8 cellular contexts compared by ENCODE assay signal in the genomic region with DNA sequence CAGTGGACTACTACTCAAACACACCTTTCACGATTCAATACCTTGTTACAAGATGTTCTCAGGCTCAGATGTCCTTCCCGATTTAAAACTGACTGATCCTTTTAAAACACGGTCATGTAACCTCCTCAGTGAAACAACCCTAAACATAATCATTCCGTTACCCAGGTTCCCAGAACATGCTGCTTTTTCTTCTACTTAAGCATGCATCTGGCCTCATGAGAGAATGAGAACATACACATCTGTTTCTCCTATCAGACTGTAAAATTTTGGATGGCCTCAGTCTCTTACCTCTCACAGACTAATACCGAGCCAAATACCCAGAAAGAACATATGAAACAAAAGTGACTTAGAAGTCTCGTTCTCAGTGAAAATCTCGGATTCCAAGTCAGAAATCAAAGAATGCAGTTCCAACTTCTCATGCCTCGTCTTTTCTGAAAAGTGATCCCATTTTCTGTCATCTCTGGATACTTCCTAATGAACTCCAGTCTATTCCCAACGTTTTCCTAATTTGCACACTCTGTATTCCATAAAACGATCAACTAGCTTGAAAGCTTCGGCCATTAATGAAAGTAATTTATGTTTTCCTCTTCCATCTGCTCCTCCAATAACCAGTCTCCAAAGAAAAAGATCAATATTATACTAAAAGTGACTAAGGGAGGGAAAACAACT. TPM values are rescaled to one million over a fixed set of nuclear protein-coding genes. Genes with fewer than 3 reads are reported as not detected.
DNase-seq lines count a peak whose midpoint lies in the region; ATAC-seq, FAIRE-seq and TF ChIP-seq lines count a peak whose summit lies in the region.

No MANE protein-coding gene starts in this region.

- DNase-seq in cardiac muscle cell (ENCODE audit: low read depth in 1 of 2, low spot score in 1 of 2): no peak
- DNase-seq in left cardiac atrium: no peak
- DNase-seq in GM12878 (ENCODE audit: low read depth, low spot score): no peak
- DNase-seq in medulla oblongata (ENCODE audit: extremely low spot score): peak; percentile 23
- no peak for DNase-seq in uterus
- DNase-seq in islet precursor cell: no peak
- DNase-seq in omental fat pad (ENCODE audit: low spot score): no peak
- DNase-seq in HuH-7.5 (ENCODE audit: low spot score): no peak

- POLR2A ChIA-PET in GM12878 (lab: Charles Lee): interaction anchor here (1.3 to 6.3 kb wide), 6 partner anchors 18 to 271 kb away, joined by 3 to 63 read pairs (median 16); a partner anchor contains a TSS

- TF ChIP-seq EP300 in GM12878 (IDR thresholded peaks at IDR 0.05; ENCODE audit: borderline replicate concordance in 1 of 2, control insufficient read depth in 1 of 2, low read depth in 2 of 2, low read length in 2 of 2): no peak

- peaks cover 17% of the 10 kb centered on the region for H3K4me1 ChIP-seq in cardiac muscle cell (ENCODE audit: low read depth)
- peaks cover 7% of the 10 kb centered on the region; the same call in 1 of the 2 replicates for H3K4me1 ChIP-seq in GM12878 (ENCODE audit: control insufficient read depth, insufficient read depth, low read length)
- H3K4me1 ChIP-seq in uterus: peaks cover 0 to 9% of the 10 kb centered on the region in 2 donors

- H3K27me3 ChIP-seq in cardiac muscle cell: no peaks in the 10 kb centered on the region
- H3K27me3 ChIP-seq in GM12878 (replicated peaks in 1 of 2; ENCODE audit: control insufficient read depth in 2 of 2, insufficient read depth in 2 of 2, low read length in 1 of 2): no peaks in the 10 kb centered on the region
- H3K27me3 ChIP-seq in uterus: no peaks in the 10 kb centered on the region

- no TSS peak for BruUV-seq in GM12878 (replicated peaks; lab: Mats Ljungman, UMichigan)

- peaks cover 4% of the 10 kb centered on the region for H4K20me1 ChIP-seq in GM12878 (ENCODE audit: control insufficient read depth, insufficient read depth)

- WGBS in GM12878 (ENCODE audit: insufficient coverage, insufficient replicate concordance, low lambda C conversion rate, missing lambda C conversion rate): under 1% methylated on average over 11 of the region's 11 CpGs

- TF ChIP-seq POLR2A in GM12878 (IDR thresholded peaks at IDR 0.05; ENCODE audit: low read depth, low read length) (no peak), uterus (IDR thresholded peaks at IDR 0.05) (no peak)

- H3K79me2 ChIP-seq in GM12878 (ENCODE audit: control insufficient read depth, insufficient read depth, low read length): peaks cover 71% of the 10 kb centered on the region

- H3K36me3 ChIP-seq in cardiac muscle cell (no peaks in the 10 kb centered on the region), GM12878 (ENCODE audit: control insufficient read depth in 2 of 2, insufficient read depth in 2 of 2, low read length in 1 of 2) (peaks cover 0 to 6% of the 10 kb centered on the region in 2 experiments; a peak in 2 of 4 replicates), uterus (no peaks in the 10 kb centered on the region)

- H2AFZ ChIP-seq in GM12878 (ENCODE audit: control insufficient read depth, low read depth, low read length): no peak overlapping the region

- TF ChIP-seq CTCF in cardiac muscle cell (IDR thresholded peaks at IDR 0.05; ENCODE audit: low read depth, low read length) (no peak), GM12878 (IDR thresholded peaks at IDR 0.05 in 2 of 3, conservative IDR thresholded peaks at IDR 0.05 in 1 of 3; ENCODE audit: control insufficient read depth in 2 of 3, extremely low read depth in 1 of 3, insufficient read depth in 1 of 3, low read depth in 3 of 3, low read length in 3 of 3) (no peak), uterus (IDR thresholded peaks at IDR 0.05) (no peak), omental fat pad (IDR thresholded peaks at IDR 0.05) (no peak)

- H3K4me3 ChIP-seq in cardiac muscle cell: peak overlapping the region; percentile 97
- peak overlapping the region; percentile 92 for H3K4me3 ChIP-seq in GM12878
- H3K4me3 ChIP-seq in uterus: peak overlapping the region; percentile 73 to 95

- in situ Hi-C loops in GM12878 (cut with MboI): no loop called here

- H3K9me3 ChIP-seq in cardiac muscle cell (ENCODE audit: low read depth) (no peaks in the 10 kb centered on the region), GM12878 (replicated peaks; ENCODE audit: control insufficient read depth, insufficient read depth, low read length) (no peaks in the 10 kb centered on the region), uterus (no peaks in the 10 kb centered on the region)

- no peak for TF ChIP-seq RAD21 in GM12878 (IDR thresholded peaks at IDR 0.05; ENCODE audit: insufficient read depth, low read depth, low read length)

- peak overlapping the region; percentile 85 for H3K4me2 ChIP-seq in GM12878 (ENCODE audit: control insufficient read depth, insufficient read depth)

- ATAC-seq in left cardiac atrium (no peak), GM12878 (peak; percentile 2; the same call in 1 of the 3 replicates), omental fat pad (ENCODE audit: low FRiP score) (no peak)

- RAD21 ChIA-PET in GM12878 (lab: Charles Lee; ENCODE audit: unreplicated experiment): interaction anchor here (0.8 to 5.7 kb wide), 3 partner anchors 19 to 108 kb away, joined by 3 to 38 read pairs (median 3); a partner anchor contains a TSS

- intact Hi-C loops in left cardiac atrium (cut with DNase I): loop anchor here in 1 of 2 donors (2.0 kb wide), 1 partner anchor 19 kb away; a partner anchor contains a TSS
- intact Hi-C loops in GM12878 (cut with micrococcal nuclease; ENCODE audit: unreplicated experiment): loop anchor here (2.0 kb wide), 1 partner anchor 271 kb away; a partner anchor contains a TSS
- intact Hi-C loops in uterus (cut with DNase I; ENCODE audit: low total_unique reads): loop anchor here (10.0 kb wide), 1 partner anchor 61 kb away; a partner anchor contains a TSS

- H3K9ac ChIP-seq in GM12878 (ENCODE audit: control insufficient read depth, insufficient read depth, low read length): peak overlapping the region; percentile 100

- CTCF ChIA-PET in GM12878 (lab: Yijun Ruan, JAX): interaction anchor here (1.0 to 3.0 kb wide), 3 partner anchors 19 to 273 kb away, joined by 3 to 9 read pairs (median 4); a partner anchor contains a TSS

- peak overlapping the region; percentile 97 for H3K27ac ChIP-seq in cardiac muscle cell
- peak overlapping the region; percentile 99 for H3K27ac ChIP-seq in GM12878 (ENCODE audit: control insufficient read depth, insufficient read depth)
- H3K27ac ChIP-seq in uterus: peak overlapping the region; percentile 96 to 97

- FAIRE-seq in GM12878 (lab: Jason Lieb, UNC): no peak

- SMC1A ChIA-PET in GM12878 (lab: Charles Lee; ENCODE audit: uncharacterized antibody, unreplicated experiment): interaction anchor here (1.0 to 4.6 kb wide), 12 partner anchors 10 to 273 kb away, joined by 3 to 32 read pairs (median 4); a partner anchor contains a TSS

TF ChIP-seq in GM12878, 131 proteins besides CTCF, POLR2A, EP300 and RAD21:
- TF ChIP-seq MXI1 (IDR thresholded peaks at IDR 0.05; ENCODE audit: low read depth, low read length) (0 out of 2 replicates have a peak, but pooled peaks have one; percentile 50), SIN3A (IDR thresholded peaks at IDR 0.05; ENCODE audit: low read depth, low read length) (no peak)

RNA-seq across cellular contexts. Expression of a gene that starts 0.9 kb away (rescaled TPM):
- total RNA-seq in cardiac muscle cell (239 and 463 TPM in 2 replicates), left cardiac atrium (100 to 1,000 TPM; 136 to 157 TPM), GM12878 (2014; rRNA removed) (236 and 277 TPM in 2 replicates), GM12878 (2014; rRNA removed; fragmentation: Illumina TruSeq; extraction: Trizol) (241 and 248 TPM in 2 replicates), GM12878 (2021) (262 and 263 TPM in 2 replicates), uterus (1,000 to 10,000 TPM in 1 of 4 donors, 100 to 1,000 TPM in 3; 356 to 1,013 (median 641) TPM), omental fat pad (100 to 1,000 TPM; 257 to 444 (median 292) TPM)
- polyA plus RNA-seq in cardiac muscle cell (218 and 276 TPM in 2 replicates), GM12878 (2011; rRNA removed) (565 and 880 TPM in 2 replicates), GM12878 (2014; fragmentation: Illumina TruSeq; extraction: Trizol) (324 and 460 TPM in 2 replicates), GM12878 (2014; fragmentation: Nextera tagmentation; extraction: Ambion mirVana) (100 to 1,000 TPM; 163 to 170 TPM), GM12878 (2014; rRNA removed) (150 and 191 TPM in 2 replicates), GM12878 (2016; fragmentation: Nextera tagmentation; extraction: Ambion mirVana) (100 to 1,000 TPM; 232 to 246 TPM)
- 1,461 and 1,609 TPM in 2 replicates for total RNA-seq in GM12878 (2013; cell fraction: nucleolus; rRNA removed)
- polyA plus RNA-seq in GM12878 (2011; ENCODE audit: low read depth): 149 TPM
- 149 and 276 TPM in 2 replicates for polyA plus RNA-seq in GM12878 (2011; cell fraction: cytosol; rRNA removed)
- 1,214 and 1,398 TPM in 2 replicates for polyA plus RNA-seq in GM12878 (2011; cell fraction: nucleus; rRNA removed)
- polyA plus RNA-seq in GM12878 (2012): 229 and 264 TPM in 2 replicates
- polyA minus RNA-seq in GM12878 (2011; rRNA and poly(A)+ RNA removed): 301 and 769 TPM in 2 replicates
- 57.1 and 80.7 TPM in 2 replicates for polyA minus RNA-seq in GM12878 (2011; cell fraction: cytosol; rRNA and poly(A)+ RNA removed)
- 245 and 280 TPM in 2 replicates for polyA minus RNA-seq in GM12878 (2011; cell fraction: nucleus; rRNA and poly(A)+ RNA removed)

RNA-seq across cellular contexts. Expression of a gene that starts 19.4 kb away (rescaled TPM):
- total RNA-seq in cardiac muscle cell (7.3 and 18.5 TPM in 2 replicates), left cardiac atrium (10 to 100 TPM; 23.0 to 43.4 TPM), GM12878 (2014; rRNA removed) (14.5 and 17.3 TPM in 2 replicates), GM12878 (2014; rRNA removed; fragmentation: Illumina TruSeq; extraction: Trizol) (16.9 and 18.2 TPM in 2 replicates), GM12878 (2021) (9.9 and 10.3 TPM in 2 replicates), uterus (10 to 100 TPM; 23.8 to 34.1 (median 28.5) TPM), omental fat pad (10 to 100 TPM; 27.0 to 47.7 (median 37.0) TPM)
- polyA plus RNA-seq in cardiac muscle cell (24.5 and 24.9 TPM in 2 replicates), GM12878 (2011; rRNA removed) (3.6 and 4.5 TPM in 2 replicates), GM12878 (2014; fragmentation: Illumina TruSeq; extraction: Trizol) (13.2 and 18.9 TPM in 2 replicates), GM12878 (2014; fragmentation: Nextera tagmentation; extraction: Ambion mirVana) (10 to 100 TPM in 1 of 2 experiments, 1 to 10 TPM in 1; 7.7 to 13.1 TPM), GM12878 (2014; rRNA removed) (7.3 and 8.3 TPM in 2 replicates), GM12878 (2016; fragmentation: Nextera tagmentation; extraction: Ambion mirVana) (10 to 100 TPM; 21.8 to 23.2 TPM)
- total RNA-seq in GM12878 (2013; cell fraction: nucleolus; rRNA removed): 8.4 and 12.0 TPM in 2 replicates
- polyA plus RNA-seq in GM12878 (2011; ENCODE audit: low read depth): 8.4 TPM
- polyA plus RNA-seq in GM12878 (2011; cell fraction: cytosol; rRNA removed): 1.8 and 2.5 TPM in 2 replicates
- 1.3 and 2.9 TPM in 2 replicates for polyA plus RNA-seq in GM12878 (2011; cell fraction: nucleus; rRNA removed)
- polyA plus RNA-seq in GM12878 (2012): 9.5 and 11.9 TPM in 2 replicates
- 2.9 and 5.9 TPM in 2 replicates for polyA minus RNA-seq in GM12878 (2011; rRNA and poly(A)+ RNA removed)
- 3.7 and 6.1 TPM in 2 replicates for polyA minus RNA-seq in GM12878 (2011; cell fraction: cytosol; rRNA and poly(A)+ RNA removed)
- 9.6 and 13.0 TPM in 2 replicates for polyA minus RNA-seq in GM12878 (2011; cell fraction: nucleus; rRNA and poly(A)+ RNA removed)
